ENCODE assay signal across 27 cellular contexts in genomic region chr14:33717866-33718265, GRCh38.
"Had no signal": no experiment of that assay in that cellular context is flagged by ENCODE, and none has a peak within 500 bp of the region (broad histone marks: within the 10 kb centered on the region; RNA-seq: fewer than 3 reads in every experiment).

No MANE protein-coding gene starts in this region.

- DNase-seq: activated CD4-positive, alpha-beta memory T cell treated with anti-CD3 and anti-CD28 coated beads, Interleukin-2, amount 10 ng/mL, durations not matched to agents 7 days and 5 days; activated CD4-positive, alpha-beta T cell treated with anti-CD3 and anti-CD28 coated beads for 4 hours; activated CD4-positive, alpha-beta T cell treated with anti-CD3 and anti-CD28 coated beads, Interleukin-2, amount 10 ng/mL, durations not matched to agents 7 days and 5 days; activated CD4-positive, alpha-beta T cell treated with anti-CD3 and anti-CD28 coated beads, Interleukin-2, amount 50 U/mL, for 4 hours; activated CD4-positive, CD25-positive, alpha-beta regulatory T cell; activated CD4-positive, CD25-positive, alpha-beta regulatory T cell treated with anti-CD3 and anti-CD28 coated beads, Interleukin-2, amount 50 U/mL, for 72 hours; activated CD8-positive, alpha-beta memory T cell treated with anti-CD3 and anti-CD28 coated beads, Interleukin-2, amount 50 U/mL, for 48 hours; activated effector memory CD4-positive, alpha-beta T cell treated with Interleukin-2 at 50 U/mL for 16 hours; activated gamma-delta T cell treated with Interleukin-2 at 50 U/mL for 16 hours; activated naive CD4-positive, alpha-beta T cell treated with anti-CD3 and anti-CD28 coated beads, Interleukin-2, amount 50 U/mL, for 16 hours; activated naive CD4-positive, alpha-beta T cell treated with Interleukin-2 at 50 U/mL for 16 hours; activated T-cell treated with anti-CD3 and anti-CD28 coated beads for 4 hours; activated T-cell treated with anti-CD3 and anti-CD28 coated beads, Interleukin-2, amount 50 U/mL, for 24 hours; amniotic stem cell; anterior cingulate cortex; body of pancreas; central memory CD4-positive, alpha-beta T cell; cerebellar nuclear complex; colonic mucosa; effector CD8-positive, alpha-beta T cell; foreskin melanocyte; heart right ventricle; T-helper 2 cell had no signal

- H3K36me3 ChIP-seq: cardiac muscle cell, colonic mucosa, gastroesophageal sphincter, heart right ventricle had no signal

- H3K9me3 ChIP-seq: body of pancreas, colonic mucosa, gastroesophageal sphincter, heart right ventricle had no signal

- H3K4me3 ChIP-seq: body of pancreas, cardiac muscle cell, colonic mucosa, gastroesophageal sphincter, heart right ventricle had no signal

- H3K4me1 ChIP-seq: body of pancreas, colonic mucosa, heart right ventricle had no signal

- H3K27me3 ChIP-seq: body of pancreas, cardiac muscle cell, colonic mucosa, gastroesophageal sphincter, heart right ventricle had no signal

- H3K27ac ChIP-seq: body of pancreas, cardiac muscle cell, colonic mucosa, gastroesophageal sphincter, heart right ventricle had no signal

- ATAC-seq: activated T-helper 17 cell treated with anti-CD3 and anti-CD28 coated beads, Interleukin-2, amount 50 U/mL, for 72 hours; body of pancreas; esophagus mucosa; gastroesophageal sphincter; heart right ventricle had no signal
